8 cellular contexts compared by ENCODE assay signal in genomic region chr22:29268511-29269229, GRCh38.
DNase-seq lines count a peak whose midpoint lies in the region; ATAC-seq and TF ChIP-seq lines count a peak whose summit lies in the region.

No MANE protein-coding gene starts in this region.

- H3K9me3 ChIP-seq in DND-41 (ENCODE audit: insufficient read depth, low read length, severe bottlenecking), result no peaks in the 10 kb centered on the region
- no peaks in the 10 kb centered on the region for H3K9me3 ChIP-seq in effector memory CD4-positive, alpha-beta T cell (ENCODE audit: control insufficient read depth, low read length)

- no peaks in the 10 kb centered on the region for H3K27me3 ChIP-seq in DND-41 (ENCODE audit: insufficient read depth, low read length, poor library complexity)
- no peaks in the 10 kb centered on the region for H3K27me3 ChIP-seq in effector memory CD4-positive, alpha-beta T cell (replicated peaks; ENCODE audit: control insufficient read depth, insufficient read depth, low read length, poor library complexity, severe bottlenecking)

- DNase-seq in DND-41 (no peak), LoVo (ENCODE audit: low spot score) (peak; percentile 48), medulla oblongata (ENCODE audit: extremely low spot score) (peak; percentile 79)
- peak; percentile 32 for DNase-seq in activated CD4-positive, alpha-beta T cell treated with anti-CD3 and anti-CD28 coated beads, Interleukin-2, amount 50 U/mL, for 1 hour
- DNase-seq in effector memory CD4-positive, alpha-beta T cell, result peak; percentile 27 to 34 (median 28)
- DNase-seq in stimulated activated CD8-positive, alpha-beta memory T cell treated with anti-CD3 and anti-CD28 coated beads, Interleukin-4, amount 100 ng/mL, for 24 hours (ENCODE audit: low read depth), result peak; percentile 17

- peak; percentile 12 for ATAC-seq in DND-41 (ENCODE audit: insufficient read depth, low read depth)
- ATAC-seq in GM21717 (IDR thresholded peaks at IDR 0.05; ENCODE audit: unreplicated experiment), result peak; percentile 18
- no peak for ATAC-seq in HG03457 (IDR thresholded peaks at IDR 0.05; ENCODE audit: unreplicated experiment)

- peak overlapping the region; percentile 67 to 86 for H3K4me3 ChIP-seq in DND-41 (ENCODE audit: low read depth in 1 of 2, low read length in 2 of 2)
- H3K4me3 ChIP-seq in effector memory CD4-positive, alpha-beta T cell (ENCODE audit: insufficient read depth, low read depth, low read length, poor library complexity, severe bottlenecking), result peak overlapping the region; percentile 83

- H3K4me1 ChIP-seq in DND-41 (ENCODE audit: insufficient read depth, low read length), result peaks cover 61% of the 10 kb centered on the region
- H3K4me1 ChIP-seq in effector memory CD4-positive, alpha-beta T cell (ENCODE audit: control insufficient read depth, insufficient read depth, low read length, poor library complexity, severe bottlenecking), result peaks cover 42% of the 10 kb centered on the region

- TF ChIP-seq CTCF in DND-41 (IDR thresholded peaks at IDR 0.05; ENCODE audit: borderline replicate concordance, extremely low read depth, low read length, poor library complexity, severe bottlenecking), result no peak

- H3K9ac ChIP-seq in DND-41 (ENCODE audit: low read depth, low read length), result peak overlapping the region; percentile 97

- H4K20me1 ChIP-seq in DND-41 (ENCODE audit: insufficient read depth, low read length), result peaks cover 62% of the 10 kb centered on the region

- peak overlapping the region; percentile 100 for H3K27ac ChIP-seq in DND-41 (ENCODE audit: low read length)
- peak overlapping the region; percentile 96 for H3K27ac ChIP-seq in effector memory CD4-positive, alpha-beta T cell (ENCODE audit: insufficient read depth, low read length, poor library complexity, severe bottlenecking)

- peaks cover 86% of the 10 kb centered on the region for H3K79me2 ChIP-seq in DND-41 (ENCODE audit: insufficient read depth, low read length)

- H3K36me3 ChIP-seq in DND-41 (ENCODE audit: insufficient read depth, low read length), result peaks cover 83% of the 10 kb centered on the region
- peaks cover 19% of the 10 kb centered on the region for H3K36me3 ChIP-seq in effector memory CD4-positive, alpha-beta T cell (ENCODE audit: control insufficient read depth, insufficient read depth, low read length)

- H2AFZ ChIP-seq in DND-41 (ENCODE audit: low read depth, low read length), result peak overlapping the region; percentile 94

- H3K4me2 ChIP-seq in DND-41 (ENCODE audit: insufficient read depth, low read length), result peak overlapping the region; percentile 74
